In the genomic region with DNA sequence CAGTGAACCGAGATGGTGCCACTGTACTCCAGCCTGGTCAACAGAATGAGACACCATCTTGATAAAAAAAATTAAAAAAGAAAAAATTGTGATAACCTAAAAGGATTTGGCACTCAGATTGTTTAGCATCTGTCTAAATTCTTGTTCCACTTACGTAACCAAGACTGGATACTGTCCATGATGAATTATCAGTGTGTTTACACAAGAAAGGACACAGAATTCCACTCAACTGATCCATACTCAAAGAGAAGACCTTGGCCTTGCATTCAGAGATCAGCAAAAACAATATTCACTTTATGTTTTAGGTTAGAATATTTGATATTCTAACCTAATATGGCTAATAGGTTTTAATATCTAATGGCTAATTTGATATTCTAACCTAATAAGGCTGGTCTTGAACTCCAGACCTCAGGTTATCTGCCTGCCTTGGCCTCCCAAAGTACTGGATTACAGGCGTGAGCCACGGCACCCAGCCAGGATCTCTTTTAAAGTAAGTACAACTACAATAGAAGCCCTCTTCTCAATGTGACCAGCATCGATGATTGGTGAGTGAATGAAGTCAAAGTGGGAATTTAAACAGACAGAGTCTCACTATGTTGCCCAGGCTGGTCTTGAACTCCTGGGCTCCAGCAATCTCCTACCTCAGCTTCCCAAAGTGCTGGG, we compare ENCODE assay signal across 30 cellular contexts. TPM values are rescaled to one million over a fixed set of nuclear protein-coding genes. Genes with fewer than 3 reads are reported as not detected.
DNase-seq lines count a peak whose midpoint lies in the region; ATAC-seq and TF ChIP-seq lines count a peak whose summit lies in the region.
"Had no signal": no experiment of that assay in that cellular context is flagged by ENCODE, and none has a peak within 500 bp of the region (broad histone marks: within the 10 kb centered on the region; RNA-seq: fewer than 3 reads in every experiment).

No MANE protein-coding gene starts in this region.

- peak; percentile 48 for DNase-seq in AG08395 (ENCODE audit: low spot score)
- DNase-seq in GM04504 (ENCODE audit: low read depth), result peak; percentile 25
- peak; percentile 60 for DNase-seq in choroid plexus epithelial cell (ENCODE audit: low read depth)
- DNase-seq in iris pigment epithelial cell (ENCODE audit: low read depth), result peak; percentile 85
- DNase-seq in AML-193 (lab: John Stamatoyannopoulos, UW), result no peak
- no peak for DNase-seq in activated CD8-positive, alpha-beta memory T cell treated with anti-CD3 and anti-CD28 coated beads, Interleukin-2, amount 10 ng/mL, durations not matched to agents 7 days and 5 days
- no peak for DNase-seq in H7
- no peak for DNase-seq in ascending aorta (ENCODE audit: low spot score in 2 of 2)
- DNase-seq: activated CD4-positive, alpha-beta memory T cell treated with anti-CD3 and anti-CD28 coated beads for 36 hours; activated CD4-positive, CD25-positive, alpha-beta regulatory T cell treated with anti-CD3 and anti-CD28 coated beads, Interleukin-2, amount 50 U/mL, for 72 hours; activated CD8-positive, alpha-beta memory T cell treated with anti-CD3 and anti-CD28 coated beads, Interleukin-2, amount 50 U/mL, for 4 hours; activated naive CD4-positive, alpha-beta T cell treated with anti-CD3 and anti-CD28 coated beads, Interleukin-2, amount 10 ng/mL, durations not matched to agents 7 days and 5 days; amniotic stem cell; Caco-2; colonic mucosa; effector CD4-positive, alpha-beta T cell; Kasumi-1; NCI-H446; NCI-H748 treated with DMSO at 0.1 percent for 48 hours; Peyer's patch; SIG-M5; stimulated activated CD4-positive, alpha-beta T cell treated with anti-CD3 and anti-CD28 coated beads, Interleukin-4, amount 100 ng/mL, for 1 hour; stomach; thyroid gland had no signal

- H3K27me3 Mint-ChIP-seq in activated CD8-positive, alpha-beta memory T cell treated with anti-CD3 and anti-CD28 coated beads, Interleukin-2, amount 10 ng/mL, durations not matched to agents 7 days and 5 days, result no peaks in the 10 kb centered on the region

- TF ChIP-seq CTCF in choroid plexus epithelial cell (conservative IDR thresholded peaks at IDR 0.05; ENCODE audit: low read depth, low read length) (no peak), ascending aorta (IDR thresholded peaks at IDR 0.05) (no peak)

- no peaks in the 10 kb centered on the region for H3K27me3 ChIP-seq in H7 (ENCODE audit: control insufficient read depth, insufficient read depth, low read length)
- no peaks in the 10 kb centered on the region for H3K27me3 ChIP-seq in ascending aorta
- H3K27me3 ChIP-seq: breast epithelium, colonic mucosa, Peyer's patch, right atrium auricular region, stomach, thyroid gland had no signal

- H3K27ac ChIP-seq in ascending aorta, result no peak overlapping the region
- H3K27ac ChIP-seq: BLaER1 treated with 17β-estradiol and CSF1 and Interleukin-3, amounts not matched to agents 10 nM and 100 nM; breast epithelium; colonic mucosa; right atrium auricular region; stomach; thyroid gland had no signal

- H3K27ac Mint-ChIP-seq in activated CD8-positive, alpha-beta memory T cell treated with anti-CD3 and anti-CD28 coated beads, Interleukin-2, amount 10 ng/mL, durations not matched to agents 7 days and 5 days, result no peak overlapping the region
- H3K27ac Mint-ChIP-seq: activated CD4-positive, alpha-beta memory T cell treated with anti-CD3 and anti-CD28 coated beads for 36 hours; activated naive CD4-positive, alpha-beta T cell treated with anti-CD3 and anti-CD28 coated beads, Interleukin-2, amount 10 ng/mL, durations not matched to agents 7 days and 5 days; memory B cell; T-helper 2 cell treated with Interferon-gamma antibody and Interleukin-4, amounts not matched to agents 5 μg/mL and 100 μg/mL, for 36 hours had no signal

- H3K4me1 Mint-ChIP-seq in activated CD8-positive, alpha-beta memory T cell treated with anti-CD3 and anti-CD28 coated beads, Interleukin-2, amount 10 ng/mL, durations not matched to agents 7 days and 5 days, result no peaks in the 10 kb centered on the region
- H3K4me1 Mint-ChIP-seq: activated naive CD4-positive, alpha-beta T cell treated with anti-CD3 and anti-CD28 coated beads, Interleukin-2, amount 10 ng/mL, durations not matched to agents 7 days and 5 days had no signal

- H3K9me3 Mint-ChIP-seq in activated CD8-positive, alpha-beta memory T cell treated with anti-CD3 and anti-CD28 coated beads, Interleukin-2, amount 10 ng/mL, durations not matched to agents 7 days and 5 days (ENCODE audit: low read depth), result no peaks in the 10 kb centered on the region
- H3K9me3 Mint-ChIP-seq: activated CD4-positive, alpha-beta memory T cell treated with anti-CD3 and anti-CD28 coated beads for 36 hours; activated naive CD4-positive, alpha-beta T cell treated with anti-CD3 and anti-CD28 coated beads, Interleukin-2, amount 10 ng/mL, durations not matched to agents 7 days and 5 days; memory B cell; neural crest cell; T-helper 2 cell treated with Interferon-gamma antibody and Interleukin-4, amounts not matched to agents 5 μg/mL and 100 μg/mL, for 36 hours had no signal

- no peaks in the 10 kb centered on the region for H3K36me3 ChIP-seq in H7 (replicated peaks; ENCODE audit: control insufficient read depth, insufficient read depth, low read length)
- no peaks in the 10 kb centered on the region for H3K36me3 ChIP-seq in ascending aorta
- H3K36me3 ChIP-seq: BLaER1 treated with 17β-estradiol and CSF1 and Interleukin-3, amounts not matched to agents 10 nM and 100 nM; breast epithelium; colonic mucosa; Peyer's patch; right atrium auricular region; stomach; thyroid gland had no signal

- intact Hi-C loops in ascending aorta (cut with DNase I), result no loop called here

- no peak overlapping the region for H3K4me3 Mint-ChIP-seq in activated CD8-positive, alpha-beta memory T cell treated with anti-CD3 and anti-CD28 coated beads, Interleukin-2, amount 10 ng/mL, durations not matched to agents 7 days and 5 days
- H3K4me3 Mint-ChIP-seq: activated CD4-positive, alpha-beta memory T cell treated with anti-CD3 and anti-CD28 coated beads for 36 hours; activated naive CD4-positive, alpha-beta T cell treated with anti-CD3 and anti-CD28 coated beads, Interleukin-2, amount 10 ng/mL, durations not matched to agents 7 days and 5 days; memory B cell; neural crest cell; T-helper 2 cell treated with Interferon-gamma antibody and Interleukin-4, amounts not matched to agents 5 μg/mL and 100 μg/mL, for 36 hours had no signal

- CTCF ChIA-PET in activated CD8-positive, alpha-beta memory T cell treated with anti-CD3 and anti-CD28 coated beads, Interleukin-2, amount 10 ng/mL, durations not matched to agents 7 days and 5 days (lab: Charles Lee), result interaction anchor here (0.7 to 6.9 kb wide), 2 partner anchors 189 to 200 kb away, joined by 3 to 87 read pairs; no protein-coding TSS in a partner anchor

- H3K4me1 ChIP-seq in ascending aorta, result no peaks in the 10 kb centered on the region
- H3K4me1 ChIP-seq: breast epithelium, Caco-2, colonic mucosa, Peyer's patch, right atrium auricular region, thyroid gland had no signal

- H3K9me3 ChIP-seq in ascending aorta, result no peaks in the 10 kb centered on the region
- H3K9me3 ChIP-seq: BLaER1 treated with 17β-estradiol and CSF1 and Interleukin-3, amounts not matched to agents 10 nM and 100 nM; breast epithelium; Caco-2; colonic mucosa; Peyer's patch; right atrium auricular region; stomach; thyroid gland had no signal

- H3K36me3 Mint-ChIP-seq in activated CD8-positive, alpha-beta memory T cell treated with anti-CD3 and anti-CD28 coated beads, Interleukin-2, amount 10 ng/mL, durations not matched to agents 7 days and 5 days, result no peaks in the 10 kb centered on the region
- H3K36me3 Mint-ChIP-seq: activated CD4-positive, alpha-beta memory T cell treated with anti-CD3 and anti-CD28 coated beads for 36 hours; activated naive CD4-positive, alpha-beta T cell treated with anti-CD3 and anti-CD28 coated beads, Interleukin-2, amount 10 ng/mL, durations not matched to agents 7 days and 5 days; memory B cell had no signal

- no peak for ATAC-seq in activated CD8-positive, alpha-beta memory T cell treated with anti-CD3 and anti-CD28 coated beads, Interleukin-2, amount 10 ng/mL, durations not matched to agents 7 days and 5 days

- H3K4me3 ChIP-seq in choroid plexus epithelial cell (ENCODE audit: low read depth, low read length), result no peak overlapping the region
- no peak overlapping the region for H3K4me3 ChIP-seq in H7 (ENCODE audit: insufficient read depth, low read depth, low read length)
- H3K4me3 ChIP-seq in ascending aorta, result no peak overlapping the region
- H3K4me3 ChIP-seq: BLaER1 treated with 17β-estradiol and CSF1 and Interleukin-3, amounts not matched to agents 10 nM and 100 nM; breast epithelium; colonic mucosa; Peyer's patch; right atrium auricular region; stomach; thyroid gland had no signal

RNA-seq across cellular contexts. Expression of a gene that starts 43.1 kb away (rescaled TPM):
- 10 to 100 TPM; 21.6 to 26.3 TPM for total RNA-seq in activated CD8-positive, alpha-beta memory T cell treated with anti-CD3 and anti-CD28 coated beads, Interleukin-2, amount 10 ng/mL, durations not matched to agents 7 days and 5 days
- total RNA-seq in H7 (2014; rRNA removed; shearing (Covaris generic)), result 8.7 and 11.6 TPM in 2 replicates
- total RNA-seq in ascending aorta, result 8.2 TPM

Comparison
In these comparisons a context has a peak if more than half of its experiments do, and no peak if none do; other contexts are left out.
1. DNase-seq: peak in AG08395 (single experiment), GM04504 (single experiment), choroid plexus epithelial cell (single experiment) and iris pigment epithelial cell (single experiment); none in AML-193 (0 of 2), activated CD8-positive, alpha-beta memory T cell treated with anti-CD3 and anti-CD28 coated beads, Interleukin-2, amount 10 ng/mL, durations not matched to agents 7 days and 5 days (single experiment), H7 (single experiment) and ascending aorta (0 of 2).